ENCODE assay signal across 7 cellular contexts in the genomic region with DNA sequence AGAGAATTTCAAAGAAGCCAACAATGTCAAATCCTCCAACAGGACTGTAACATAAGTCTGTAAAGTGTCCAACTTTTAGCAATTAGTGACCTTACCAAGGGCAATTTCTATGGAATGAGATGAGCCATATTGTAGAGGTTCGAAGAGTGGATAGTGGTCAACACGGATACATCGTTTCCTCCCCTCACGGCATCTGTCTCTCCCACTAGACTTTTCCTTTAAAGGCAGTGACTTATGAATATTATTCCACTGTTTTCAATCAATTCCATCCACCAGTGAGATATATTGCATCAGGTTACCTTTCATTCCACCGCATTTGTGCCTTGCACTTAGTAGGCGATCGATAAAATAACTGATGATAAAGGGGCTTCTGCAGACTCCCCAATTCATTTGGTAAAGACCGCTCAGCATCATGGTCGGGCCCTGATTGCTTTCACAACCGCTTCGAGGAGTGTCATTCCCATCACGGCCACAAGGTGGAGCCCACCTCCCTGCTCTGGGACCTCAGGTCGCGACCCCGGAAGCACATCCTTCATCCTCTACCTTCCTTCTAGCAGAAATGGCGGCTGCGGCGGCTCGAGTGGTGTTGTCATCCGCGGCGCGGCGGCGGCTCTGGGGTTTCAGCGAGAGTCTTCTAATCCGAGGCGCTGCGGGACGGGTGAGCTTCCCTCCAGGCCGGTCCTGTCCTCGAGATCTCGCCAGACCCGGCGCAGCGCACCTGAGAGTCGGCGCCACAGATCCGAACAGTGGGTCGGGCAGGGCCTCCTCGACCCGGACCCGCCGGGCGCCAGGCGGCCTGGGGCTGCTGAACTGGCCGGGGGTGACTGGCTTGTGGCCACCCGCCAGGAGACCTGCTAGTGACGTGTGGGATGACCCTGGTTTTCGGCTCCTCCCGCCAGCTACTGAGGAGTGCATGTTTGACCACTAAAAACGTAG. TPM values are rescaled to one million over a fixed set of nuclear protein-coding genes. Genes with fewer than 3 reads are reported as not detected.
DNase-seq lines count a peak whose midpoint lies in the region; ATAC-seq, FAIRE-seq and TF ChIP-seq lines count a peak whose summit lies in the region.

PMPCB (plus strand) TSS at position 535 of the 936 bp plus-strand sequence; CDS start at position 560, 25 bp downstream.

- H3K4me3 ChIP-seq in astrocyte of the cerebellum (ENCODE audit: low read depth, low read length) = peak within 1 kb of the TSS; percentile 70

- peak; percentile 96 for TF ChIP-seq CTCF in astrocyte of the cerebellum (IDR thresholded peaks at IDR 0.05; ENCODE audit: low read depth, low read length, missing control alignments)

- peak; percentile 95 for ATAC-seq in HG02981 (IDR thresholded peaks at IDR 0.05; ENCODE audit: unreplicated experiment)

- in situ Hi-C loops in astrocyte of the cerebellum (cut with HindIII; ENCODE audit: low sequenced_read_pairs) = no loop called here

- FAIRE-seq in GM18507 (lab: Jason Lieb, UNC) = peak; percentile 96

- DNase-seq in GM18507 (ENCODE audit: extremely low spot score, insufficient read length, low read depth) (peak; percentile 86), NCI-H2029 (lab: John Stamatoyannopoulos, UW) (peak; percentile 84), T-helper 22 cell (ENCODE audit: low read depth) (peak; percentile 89), astrocyte of the cerebellum (ENCODE audit: low read depth) (peak; percentile 77), hepatic stellate cell (ENCODE audit: low spot score) (peak; percentile 82), renal cortical epithelial cell (ENCODE audit: low read depth) (peak; percentile 83)

RNA-seq across cellular contexts. Expression of gene PMPCB, which starts in this region (rescaled TPM):
- total RNA-seq in renal cortical epithelial cell = 86.4 and 91.5 TPM in 2 replicates

Comparison
In these comparisons a context has a peak if more than half of its experiments do, and no peak if none do; other contexts are left out.
1. Peak in every context shown above with its lines: DNase-seq, ATAC-seq and H3K4me3 ChIP-seq.